ENCODE assay signal across 22 cellular contexts in genomic region chr5:157205708-157206107, GRCh38. TPM values are rescaled to one million over a fixed set of nuclear protein-coding genes. Genes with fewer than 3 reads are reported as not detected.
"Had no signal": no experiment of that assay in that cellular context is flagged by ENCODE, and none has a peak within 500 bp of the region (broad histone marks: within the 10 kb centered on the region; RNA-seq: fewer than 3 reads in every experiment).

No MANE protein-coding gene starts in this region.

- H3K36me3 Mint-ChIP-seq: brain had no signal

- H3K4me3 ChIP-seq: esophagus squamous epithelium, left ventricle myocardium inferior, SK-N-MC, tibial artery, uterus had no signal

- H3K27me3 Mint-ChIP-seq: activated CD8-positive, alpha-beta memory T cell treated with anti-CD3 and anti-CD28 coated beads, Interleukin-2, amount 10 ng/mL, durations not matched to agents 7 days and 5 days; naive B cell had no signal

- H3K9me3 Mint-ChIP-seq: brain had no signal

- H3K27ac ChIP-seq: esophagus squamous epithelium, left ventricle myocardium inferior, SK-N-MC, tibial artery, uterus, WERI-Rb-1 had no signal

- ATAC-seq: activated CD8-positive, alpha-beta memory T cell treated with anti-CD3 and anti-CD28 coated beads, Interleukin-2, amount 10 ng/mL, durations not matched to agents 7 days and 5 days had no signal

- H3K27me3 ChIP-seq: esophagus squamous epithelium, uterus had no signal

- DNase-seq: activated CD8-positive, alpha-beta memory T cell treated with anti-CD3 and anti-CD28 coated beads, Interleukin-2, amount 10 ng/mL, durations not matched to agents 7 days and 5 days; activated T-cell treated with anti-CD3 and anti-CD28 coated beads, Interleukin-2, amount 50 U/mL, for 48 hours; central memory CD4-positive, alpha-beta T cell; cortex of kidney; effector CD4-positive, alpha-beta T cell; esophagus squamous epithelium; hippocampal formation; left ventricle myocardium inferior; naive B cell; stimulated activated CD4-positive, alpha-beta T cell treated with anti-CD3 and anti-CD28 coated beads, Interleukin-1b, Interleukin-23, amount 100 ng/mL, for 48 hours; tibial artery; uterus; WERI-Rb-1 had no signal

- H3K27ac Mint-ChIP-seq: brain had no signal

- H3K4me1 Mint-ChIP-seq: brain had no signal

- H3K36me3 ChIP-seq: esophagus squamous epithelium, left ventricle myocardium inferior, tibial artery, uterus, WERI-Rb-1 had no signal

- H3K9me3 ChIP-seq: esophagus squamous epithelium, tibial artery, uterus had no signal

- H3K4me1 ChIP-seq: esophagus squamous epithelium, left ventricle myocardium inferior, tibial artery, uterus had no signal

- H3K4me3 Mint-ChIP-seq: activated CD8-positive, alpha-beta memory T cell treated with anti-CD3 and anti-CD28 coated beads, Interleukin-2, amount 10 ng/mL, durations not matched to agents 7 days and 5 days; brain; naive B cell had no signal

RNA-seq across cellular contexts. Expression of gene ITK, which starts 25.1 kb away (rescaled TPM):
- total RNA-seq: endothelial cell of umbilical vein, fibroblast of villous mesenchyme, glomerular endothelial cell, kidney epithelial cell had no signal
- polyA plus RNA-seq: endothelial cell of umbilical vein had no signal

RNA-seq across cellular contexts. Expression of gene GARIN3, which starts 39.6 kb away (rescaled TPM):
- total RNA-seq: endothelial cell of umbilical vein, esophagus squamous epithelium, fibroblast of villous mesenchyme, glomerular endothelial cell, kidney epithelial cell, left ventricle myocardium inferior, mononuclear cell, renal cortical epithelial cell, subcutaneous adipose tissue, uterus had no signal
- polyA plus RNA-seq: endothelial cell of umbilical vein had no signal
